In the genomic region with DNA sequence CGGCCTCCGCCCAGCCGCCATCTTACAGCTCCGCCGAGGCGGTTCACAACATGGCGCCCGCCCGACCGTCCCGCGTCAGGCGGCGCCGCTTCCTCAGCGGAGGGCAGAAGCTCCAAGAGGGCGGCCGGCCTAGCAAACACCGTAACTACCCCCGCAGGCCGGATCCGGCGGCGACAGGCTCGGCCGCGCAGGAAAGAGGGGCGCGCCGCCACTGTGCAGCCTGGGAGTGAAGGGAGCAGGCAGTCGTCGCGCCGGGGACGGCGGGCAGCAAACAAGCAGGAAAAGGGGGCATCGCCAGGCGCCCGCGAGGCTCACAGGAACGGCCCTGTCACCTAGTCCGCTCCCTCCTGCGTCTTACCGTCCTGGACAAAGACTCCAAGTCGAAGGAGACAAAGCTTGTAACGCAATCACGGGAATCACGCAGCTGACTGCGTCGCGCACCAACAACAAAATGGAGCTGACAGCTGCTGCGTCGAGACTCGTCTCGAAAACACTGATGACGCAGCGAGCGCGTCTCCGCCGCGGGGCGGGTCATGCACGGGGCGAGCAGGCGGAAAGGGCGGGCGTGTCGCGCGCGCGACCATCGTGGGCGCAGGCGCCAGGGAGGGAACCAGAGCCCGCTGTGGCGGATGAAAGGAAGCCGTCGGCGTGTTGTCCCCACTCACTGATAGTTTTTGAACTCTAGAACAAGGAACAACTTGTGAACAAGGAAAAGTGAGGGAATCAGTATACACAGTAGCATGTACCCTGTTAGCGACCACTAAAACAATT, we compare ENCODE assay signal across 1 cellular context.
TF ChIP-seq lines count a peak whose summit lies in the region.

A gene (minus strand): TSS at position 453 of the 771 bp plus-strand sequence. CDS start 2,796 bp downstream, outside the sequence.

TF ChIP-seq in K562, 482 proteins besides CTCF, POLR2A, EP300 and RAD21 (continued from another document and continues in another):
- peak; percentile 79 for TF ChIP-seq JUND (IDR thresholded peaks at IDR 0.05; ENCODE audit: borderline replicate concordance, low read depth, low read length)
- peak; percentile 74; the same call in 2 of the 3 replicates for TF ChIP-seq JUND (tag; IDR thresholded peaks at IDR 0.05; ENCODE audit: borderline replicate concordance, low read depth, low read length)
- no peak for TF ChIP-seq BACH1 (tag; IDR thresholded peaks at IDR 0.05)
- TF ChIP-seq, protein P1, sequence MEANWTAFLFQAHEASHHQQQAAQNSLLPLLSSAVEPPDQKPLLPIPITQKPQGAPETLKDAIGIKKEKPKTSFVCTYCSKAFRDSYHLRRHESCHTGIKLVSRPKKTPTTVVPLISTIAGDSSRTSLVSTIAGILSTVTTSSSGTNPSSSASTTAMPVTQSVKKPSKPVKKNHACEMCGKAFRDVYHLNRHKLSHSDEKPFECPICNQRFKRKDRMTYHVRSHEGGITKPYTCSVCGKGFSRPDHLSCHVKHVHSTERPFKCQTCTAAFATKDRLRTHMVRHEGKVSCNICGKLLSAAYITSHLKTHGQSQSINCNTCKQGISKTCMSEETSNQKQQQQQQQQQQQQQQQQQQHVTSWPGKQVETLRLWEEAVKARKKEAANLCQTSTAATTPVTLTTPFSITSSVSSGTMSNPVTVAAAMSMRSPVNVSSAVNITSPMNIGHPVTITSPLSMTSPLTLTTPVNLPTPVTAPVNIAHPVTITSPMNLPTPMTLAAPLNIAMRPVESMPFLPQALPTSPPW (CRISPR knock-in tag; IDR thresholded peaks at IDR 0.05) = peak; percentile 63; the same call in 1 of the 2 replicates
- TF ChIP-seq TAL1 (IDR thresholded peaks at IDR 0.05) = no peak
- TF ChIP-seq TBP (optimal IDR thresholded peaks at IDR 0.05; ENCODE audit: low read depth, low read length) = peak; percentile 95
- peak; percentile 93 for TF ChIP-seq KDM5B (IDR thresholded peaks at IDR 0.05; ENCODE audit: insufficient replicate concordance, low read depth, low read length)
- TF ChIP-seq NCOR1 (IDR thresholded peaks at IDR 0.05) = peak; percentile 50
- peak; percentile 66; the same call in 1 of the 2 replicates for TF ChIP-seq MBD2 (IDR thresholded peaks at IDR 0.05; ENCODE audit: borderline replicate concordance, low read depth)
- TF ChIP-seq TEAD4 (IDR thresholded peaks at IDR 0.05; ENCODE audit: low read length) = peak; percentile 84
- TF ChIP-seq TEAD4 (CRISPR knock-in tag; IDR thresholded peaks at IDR 0.05; ENCODE audit: borderline replicate concordance) = no peak
- TF ChIP-seq SUPT5H (IDR thresholded peaks at IDR 0.05) = peak; percentile 95
- peak; percentile 78 for TF ChIP-seq SMAD1 (IDR thresholded peaks at IDR 0.05; ENCODE audit: low read depth, low read length, partially characterized antibody)
- TF ChIP-seq SLC30A9 (CRISPR knock-in tag; IDR thresholded peaks at IDR 0.05) = no peak
- TF ChIP-seq, protein P2, sequence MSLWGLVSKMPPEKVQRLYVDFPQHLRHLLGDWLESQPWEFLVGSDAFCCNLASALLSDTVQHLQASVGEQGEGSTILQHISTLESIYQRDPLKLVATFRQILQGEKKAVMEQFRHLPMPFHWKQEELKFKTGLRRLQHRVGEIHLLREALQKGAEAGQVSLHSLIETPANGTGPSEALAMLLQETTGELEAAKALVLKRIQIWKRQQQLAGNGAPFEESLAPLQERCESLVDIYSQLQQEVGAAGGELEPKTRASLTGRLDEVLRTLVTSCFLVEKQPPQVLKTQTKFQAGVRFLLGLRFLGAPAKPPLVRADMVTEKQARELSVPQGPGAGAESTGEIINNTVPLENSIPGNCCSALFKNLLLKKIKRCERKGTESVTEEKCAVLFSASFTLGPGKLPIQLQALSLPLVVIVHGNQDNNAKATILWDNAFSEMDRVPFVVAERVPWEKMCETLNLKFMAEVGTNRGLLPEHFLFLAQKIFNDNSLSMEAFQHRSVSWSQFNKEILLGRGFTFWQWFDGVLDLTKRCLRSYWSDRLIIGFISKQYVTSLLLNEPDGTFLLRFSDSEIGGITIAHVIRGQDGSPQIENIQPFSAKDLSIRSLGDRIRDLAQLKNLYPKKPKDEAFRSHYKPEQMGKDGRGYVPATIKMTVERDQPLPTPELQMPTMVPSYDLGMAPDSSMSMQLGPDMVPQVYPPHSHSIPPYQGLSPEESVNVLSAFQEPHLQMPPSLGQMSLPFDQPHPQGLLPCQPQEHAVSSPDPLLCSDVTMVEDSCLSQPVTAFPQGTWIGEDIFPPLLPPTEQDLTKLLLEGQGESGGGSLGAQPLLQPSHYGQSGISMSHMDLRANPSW (CRISPR knock-in tag; IDR thresholded peaks at IDR 0.05) = peak; percentile 56; the same call in 1 of the 2 replicates
- TF ChIP-seq NUFIP1 (IDR thresholded peaks at IDR 0.05; ENCODE audit: partially characterized antibody) = no peak
- TF ChIP-seq, protein P3, sequence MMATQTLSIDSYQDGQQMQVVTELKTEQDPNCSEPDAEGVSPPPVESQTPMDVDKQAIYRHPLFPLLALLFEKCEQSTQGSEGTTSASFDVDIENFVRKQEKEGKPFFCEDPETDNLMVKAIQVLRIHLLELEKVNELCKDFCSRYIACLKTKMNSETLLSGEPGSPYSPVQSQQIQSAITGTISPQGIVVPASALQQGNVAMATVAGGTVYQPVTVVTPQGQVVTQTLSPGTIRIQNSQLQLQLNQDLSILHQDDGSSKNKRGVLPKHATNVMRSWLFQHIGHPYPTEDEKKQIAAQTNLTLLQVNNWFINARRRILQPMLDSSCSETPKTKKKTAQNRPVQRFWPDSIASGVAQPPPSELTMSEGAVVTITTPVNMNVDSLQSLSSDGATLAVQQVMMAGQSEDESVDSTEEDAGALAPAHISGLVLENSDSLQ (IDR thresholded peaks at IDR 0.05) = peak; percentile 75; the same call in 1 of the 2 replicates
- peak; percentile 96 to 99 (median 99) for TF ChIP-seq YY1 (IDR thresholded peaks at IDR 0.05; ENCODE audit: borderline replicate concordance in 1 of 3, control insufficient read depth in 1 of 3, extremely low read depth in 1 of 3, insufficient read depth in 3 of 3, insufficient read length in 1 of 3, insufficient replicate concordance in 2 of 3, low read depth in 1 of 3, low read length in 2 of 3)
- TF ChIP-seq, protein P4, sequence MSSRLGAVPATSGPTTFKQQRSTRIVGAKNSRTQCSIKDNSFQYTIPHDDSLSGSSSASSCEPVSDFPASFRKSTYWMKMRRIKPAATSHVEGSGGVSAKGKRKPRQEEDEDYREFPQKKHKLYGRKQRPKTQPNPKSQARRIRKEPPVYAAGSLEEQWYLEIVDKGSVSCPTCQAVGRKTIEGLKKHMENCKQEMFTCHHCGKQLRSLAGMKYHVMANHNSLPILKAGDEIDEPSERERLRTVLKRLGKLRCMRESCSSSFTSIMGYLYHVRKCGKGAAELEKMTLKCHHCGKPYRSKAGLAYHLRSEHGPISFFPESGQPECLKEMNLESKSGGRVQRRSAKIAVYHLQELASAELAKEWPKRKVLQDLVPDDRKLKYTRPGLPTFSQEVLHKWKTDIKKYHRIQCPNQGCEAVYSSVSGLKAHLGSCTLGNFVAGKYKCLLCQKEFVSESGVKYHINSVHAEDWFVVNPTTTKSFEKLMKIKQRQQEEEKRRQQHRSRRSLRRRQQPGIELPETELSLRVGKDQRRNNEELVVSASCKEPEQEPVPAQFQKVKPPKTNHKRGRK (tag; IDR thresholded peaks at IDR 0.05) = no peak
- peak; percentile 71 for TF ChIP-seq MEIS2 (IDR thresholded peaks at IDR 0.05; ENCODE audit: partially characterized antibody)
- no peak for TF ChIP-seq ZNF76 (CRISPR knock-in tag; IDR thresholded peaks at IDR 0.05; ENCODE audit: borderline replicate concordance)
- no peak for TF ChIP-seq NCOA2 (IDR thresholded peaks at IDR 0.05; ENCODE audit: partially characterized antibody in 2 of 2)
- TF ChIP-seq ZFP30 (CRISPR knock-in tag; IDR thresholded peaks at IDR 0.05; ENCODE audit: borderline replicate concordance) = no peak
- TF ChIP-seq, protein P5, sequence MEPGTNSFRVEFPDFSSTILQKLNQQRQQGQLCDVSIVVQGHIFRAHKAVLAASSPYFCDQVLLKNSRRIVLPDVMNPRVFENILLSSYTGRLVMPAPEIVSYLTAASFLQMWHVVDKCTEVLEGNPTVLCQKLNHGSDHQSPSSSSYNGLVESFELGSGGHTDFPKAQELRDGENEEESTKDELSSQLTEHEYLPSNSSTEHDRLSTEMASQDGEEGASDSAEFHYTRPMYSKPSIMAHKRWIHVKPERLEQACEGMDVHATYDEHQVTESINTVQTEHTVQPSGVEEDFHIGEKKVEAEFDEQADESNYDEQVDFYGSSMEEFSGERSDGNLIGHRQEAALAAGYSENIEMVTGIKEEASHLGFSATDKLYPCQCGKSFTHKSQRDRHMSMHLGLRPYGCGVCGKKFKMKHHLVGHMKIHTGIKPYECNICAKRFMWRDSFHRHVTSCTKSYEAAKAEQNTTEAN (CRISPR knock-in tag; IDR thresholded peaks at IDR 0.05) = 0 out of 2 replicates have a peak, but pooled peaks have one; percentile 15
- TF ChIP-seq, protein P6, sequence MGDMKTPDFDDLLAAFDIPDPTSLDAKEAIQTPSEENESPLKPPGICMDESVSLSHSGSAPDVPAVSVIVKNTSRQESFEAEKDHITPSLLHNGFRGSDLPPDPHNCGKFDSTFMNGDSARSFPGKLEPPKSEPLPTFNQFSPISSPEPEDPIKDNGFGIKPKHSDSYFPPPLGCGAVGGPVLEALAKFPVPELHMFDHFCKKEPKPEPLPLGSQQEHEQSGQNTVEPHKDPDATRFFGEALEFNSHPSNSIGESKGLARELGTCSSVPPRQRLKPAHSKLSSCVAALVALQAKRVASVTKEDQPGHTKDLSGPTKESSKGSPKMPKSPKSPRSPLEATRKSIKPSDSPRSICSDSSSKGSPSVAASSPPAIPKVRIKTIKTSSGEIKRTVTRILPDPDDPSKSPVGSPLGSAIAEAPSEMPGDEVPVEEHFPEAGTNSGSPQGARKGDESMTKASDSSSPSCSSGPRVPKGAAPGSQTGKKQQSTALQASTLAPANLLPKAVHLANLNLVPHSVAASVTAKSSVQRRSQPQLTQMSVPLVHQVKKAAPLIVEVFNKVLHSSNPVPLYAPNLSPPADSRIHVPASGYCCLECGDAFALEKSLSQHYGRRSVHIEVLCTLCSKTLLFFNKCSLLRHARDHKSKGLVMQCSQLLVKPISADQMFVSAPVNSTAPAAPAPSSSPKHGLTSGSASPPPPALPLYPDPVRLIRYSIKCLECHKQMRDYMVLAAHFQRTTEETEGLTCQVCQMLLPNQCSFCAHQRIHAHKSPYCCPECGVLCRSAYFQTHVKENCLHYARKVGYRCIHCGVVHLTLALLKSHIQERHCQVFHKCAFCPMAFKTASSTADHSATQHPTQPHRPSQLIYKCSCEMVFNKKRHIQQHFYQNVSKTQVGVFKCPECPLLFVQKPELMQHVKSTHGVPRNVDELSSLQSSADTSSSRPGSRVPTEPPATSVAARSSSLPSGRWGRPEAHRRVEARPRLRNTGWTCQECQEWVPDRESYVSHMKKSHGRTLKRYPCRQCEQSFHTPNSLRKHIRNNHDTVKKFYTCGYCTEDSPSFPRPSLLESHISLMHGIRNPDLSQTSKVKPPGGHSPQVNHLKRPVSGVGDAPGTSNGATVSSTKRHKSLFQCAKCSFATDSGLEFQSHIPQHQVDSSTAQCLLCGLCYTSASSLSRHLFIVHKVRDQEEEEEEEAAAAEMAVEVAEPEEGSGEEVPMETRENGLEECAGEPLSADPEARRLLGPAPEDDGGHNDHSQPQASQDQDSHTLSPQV (IDR thresholded peaks at IDR 0.05) = peak; percentile 79
- TF ChIP-seq ETV5 (CRISPR knock-in tag; IDR thresholded peaks at IDR 0.05; ENCODE audit: low read depth) = peak; percentile 34; the same call in 1 of the 2 replicates
- peak; percentile 67; the same call in 1 of the 2 replicates for TF ChIP-seq FOXP1 (CRISPR knock-in tag; IDR thresholded peaks at IDR 0.05)
- no peak for TF ChIP-seq BCOR (IDR thresholded peaks at IDR 0.05)
- TF ChIP-seq, protein P7, sequence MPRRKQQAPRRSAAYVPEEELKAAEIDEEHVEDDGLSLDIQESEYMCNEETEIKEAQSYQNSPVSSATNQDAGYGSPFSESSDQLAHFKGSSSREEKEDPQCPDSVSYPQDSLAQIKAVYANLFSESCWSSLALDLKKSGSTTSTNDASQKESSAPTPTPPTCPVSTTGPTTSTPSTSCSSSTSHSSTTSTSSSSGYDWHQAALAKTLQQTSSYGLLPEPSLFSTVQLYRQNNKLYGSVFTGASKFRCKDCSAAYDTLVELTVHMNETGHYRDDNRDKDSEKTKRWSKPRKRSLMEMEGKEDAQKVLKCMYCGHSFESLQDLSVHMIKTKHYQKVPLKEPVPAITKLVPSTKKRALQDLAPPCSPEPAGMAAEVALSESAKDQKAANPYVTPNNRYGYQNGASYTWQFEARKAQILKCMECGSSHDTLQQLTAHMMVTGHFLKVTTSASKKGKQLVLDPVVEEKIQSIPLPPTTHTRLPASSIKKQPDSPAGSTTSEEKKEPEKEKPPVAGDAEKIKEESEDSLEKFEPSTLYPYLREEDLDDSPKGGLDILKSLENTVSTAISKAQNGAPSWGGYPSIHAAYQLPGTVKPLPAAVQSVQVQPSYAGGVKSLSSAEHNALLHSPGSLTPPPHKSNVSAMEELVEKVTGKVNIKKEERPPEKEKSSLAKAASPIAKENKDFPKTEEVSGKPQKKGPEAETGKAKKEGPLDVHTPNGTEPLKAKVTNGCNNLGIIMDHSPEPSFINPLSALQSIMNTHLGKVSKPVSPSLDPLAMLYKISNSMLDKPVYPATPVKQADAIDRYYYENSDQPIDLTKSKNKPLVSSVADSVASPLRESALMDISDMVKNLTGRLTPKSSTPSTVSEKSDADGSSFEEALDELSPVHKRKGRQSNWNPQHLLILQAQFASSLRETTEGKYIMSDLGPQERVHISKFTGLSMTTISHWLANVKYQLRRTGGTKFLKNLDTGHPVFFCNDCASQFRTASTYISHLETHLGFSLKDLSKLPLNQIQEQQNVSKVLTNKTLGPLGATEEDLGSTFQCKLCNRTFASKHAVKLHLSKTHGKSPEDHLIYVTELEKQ (CRISPR knock-in tag; IDR thresholded peaks at IDR 0.05) = no peak
- TF ChIP-seq, protein P8, sequence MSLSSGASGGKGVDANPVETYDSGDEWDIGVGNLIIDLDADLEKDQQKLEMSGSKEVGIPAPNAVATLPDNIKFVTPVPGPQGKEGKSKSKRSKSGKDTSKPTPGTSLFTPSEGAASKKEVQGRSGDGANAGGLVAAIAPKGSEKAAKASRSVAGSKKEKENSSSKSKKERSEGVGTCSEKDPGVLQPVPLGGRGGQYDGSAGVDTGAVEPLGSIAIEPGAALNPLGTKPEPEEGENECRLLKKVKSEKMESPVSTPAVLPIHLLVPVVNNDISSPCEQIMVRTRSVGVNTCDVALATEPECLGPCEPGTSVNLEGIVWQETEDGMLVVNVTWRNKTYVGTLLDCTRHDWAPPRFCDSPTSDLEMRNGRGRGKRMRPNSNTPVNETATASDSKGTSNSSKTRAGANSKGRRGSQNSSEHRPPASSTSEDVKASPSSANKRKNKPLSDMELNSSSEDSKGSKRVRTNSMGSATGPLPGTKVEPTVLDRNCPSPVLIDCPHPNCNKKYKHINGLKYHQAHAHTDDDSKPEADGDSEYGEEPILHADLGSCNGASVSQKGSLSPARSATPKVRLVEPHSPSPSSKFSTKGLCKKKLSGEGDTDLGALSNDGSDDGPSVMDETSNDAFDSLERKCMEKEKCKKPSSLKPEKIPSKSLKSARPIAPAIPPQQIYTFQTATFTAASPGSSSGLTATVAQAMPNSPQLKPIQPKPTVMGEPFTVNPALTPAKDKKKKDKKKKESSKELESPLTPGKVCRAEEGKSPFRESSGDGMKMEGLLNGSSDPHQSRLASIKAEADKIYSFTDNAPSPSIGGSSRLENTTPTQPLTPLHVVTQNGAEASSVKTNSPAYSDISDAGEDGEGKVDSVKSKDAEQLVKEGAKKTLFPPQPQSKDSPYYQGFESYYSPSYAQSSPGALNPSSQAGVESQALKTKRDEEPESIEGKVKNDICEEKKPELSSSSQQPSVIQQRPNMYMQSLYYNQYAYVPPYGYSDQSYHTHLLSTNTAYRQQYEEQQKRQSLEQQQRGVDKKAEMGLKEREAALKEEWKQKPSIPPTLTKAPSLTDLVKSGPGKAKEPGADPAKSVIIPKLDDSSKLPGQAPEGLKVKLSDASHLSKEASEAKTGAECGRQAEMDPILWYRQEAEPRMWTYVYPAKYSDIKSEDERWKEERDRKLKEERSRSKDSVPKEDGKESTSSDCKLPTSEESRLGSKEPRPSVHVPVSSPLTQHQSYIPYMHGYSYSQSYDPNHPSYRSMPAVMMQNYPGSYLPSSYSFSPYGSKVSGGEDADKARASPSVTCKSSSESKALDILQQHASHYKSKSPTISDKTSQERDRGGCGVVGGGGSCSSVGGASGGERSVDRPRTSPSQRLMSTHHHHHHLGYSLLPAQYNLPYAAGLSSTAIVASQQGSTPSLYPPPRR (CRISPR knock-in tag; IDR thresholded peaks at IDR 0.05; ENCODE audit: borderline replicate concordance) = no peak
